ENCODE assay signal across 19 cellular contexts in the genomic region with DNA sequence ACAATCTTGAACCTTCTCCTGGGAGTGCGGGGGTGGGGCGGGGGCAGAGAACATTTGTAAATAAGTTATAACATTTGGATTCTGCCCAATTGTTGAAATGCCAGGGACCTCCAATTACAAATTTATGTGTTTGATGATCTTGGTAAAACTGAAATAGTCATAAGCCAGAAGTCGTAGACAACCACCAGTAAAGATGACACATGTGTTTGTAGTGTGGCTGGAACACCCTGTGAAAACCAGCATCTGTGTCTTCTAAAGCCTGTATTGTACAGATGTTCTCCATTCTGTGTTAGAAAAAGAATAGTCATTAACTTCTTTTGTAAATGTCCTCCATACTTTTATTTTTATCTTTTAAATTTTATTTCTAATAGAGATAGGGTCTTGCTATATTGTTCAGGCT.
A peak's percentile ranks its signal among the peaks of the same experiment; 100 is the strongest.
DNase-seq lines count a peak whose midpoint lies in the region; ATAC-seq, FAIRE-seq and TF ChIP-seq lines count a peak whose summit lies in the region.
"Had no signal": no experiment of that assay in that cellular context is flagged by ENCODE, and none has a peak within 500 bp of the region (broad histone marks: within the 10 kb centered on the region; RNA-seq: fewer than 3 reads in every experiment).

No MANE protein-coding gene starts in this region.

- no peak overlapping the region for H3K27ac ChIP-seq in dorsolateral prefrontal cortex

- FAIRE-seq in GM19239 (lab: Jason Lieb, UNC) (no peak), RCC 7860 (lab: Jason Lieb, UNC) (no peak)
- FAIRE-seq: GM12878 had no signal

- TF ChIP-seq CTCF in HFF-Myc (IDR thresholded peaks at IDR 0.05; ENCODE audit: low read depth, low read length, missing control alignments) = no peak
- no peak for TF ChIP-seq CTCF in chondrocyte (IDR thresholded peaks at IDR 0.05)
- TF ChIP-seq CTCF in mesothelial cell of epicardium (IDR thresholded peaks at IDR 0.05; ENCODE audit: unreplicated experiment) = no peak
- TF ChIP-seq CTCF in dorsolateral prefrontal cortex (IDR thresholded peaks at IDR 0.05 in 54 of 56, conservative IDR thresholded peaks at IDR 0.05 in 2 of 56; ENCODE audit: low read depth in 1 of 56, partially characterized antibody in 56 of 56) = no peak

- peaks cover 15% of the 10 kb centered on the region for H3K4me1 Mint-ChIP-seq in chondrocyte (ENCODE audit: low read depth)
- peaks cover 20% of the 10 kb centered on the region for H3K4me1 Mint-ChIP-seq in mesothelial cell of epicardium

- H3K27me3 Mint-ChIP-seq in chondrocyte (ENCODE audit: low read depth) (no peaks in the 10 kb centered on the region), mesothelial cell of epicardium (ENCODE audit: low read depth) (no peaks in the 10 kb centered on the region)
- H3K27me3 Mint-ChIP-seq: B cell had no signal

- no peak for ATAC-seq in HG03135 (IDR thresholded peaks at IDR 0.05; ENCODE audit: unreplicated experiment)
- ATAC-seq: GM12878, Panc1, Right ventricle myocardium inferior had no signal

- H3K4me3 Mint-ChIP-seq in chondrocyte (ENCODE audit: unreplicated experiment) (no peak overlapping the region), mesothelial cell of epicardium (no peak overlapping the region)
- H3K4me3 Mint-ChIP-seq: B cell had no signal

- no peaks in the 10 kb centered on the region for H3K27me3 ChIP-seq in dorsolateral prefrontal cortex

- DNase-seq in HFF-Myc (ENCODE audit: extremely low read depth, low read depth) (peak; percentile 40), chondrocyte (ENCODE audit: low spot score) (no peak), mesothelial cell of epicardium (ENCODE audit: low spot score in 2 of 2, unreplicated experiment in 2 of 2) (no peak), GM19239 (ENCODE audit: insufficient read length, low spot score) (no peak), RCC 7860 (ENCODE audit: low spot score) (no peak), dorsolateral prefrontal cortex (no peak)
- DNase-seq: ACHN, DMS 273 treated with DMSO at 0.1 percent for 48 hours, GF-D8, KG1, NCI-H1417 treated with DMSO at 0.1 percent for 48 hours, NCI-H187 treated with DMSO at 0.1 percent for 48 hours, NCI-H226, NCI-H524 treated with DMSO at 0.1 percent for 48 hours had no signal

- intact Hi-C loops in dorsolateral prefrontal cortex (cut with DNase I) = no loop called here

- H3K36me3 Mint-ChIP-seq in chondrocyte (ENCODE audit: low read depth) = peaks cover 10% of the 10 kb centered on the region
- H3K36me3 Mint-ChIP-seq in mesothelial cell of epicardium = peaks cover 21% of the 10 kb centered on the region

- H3K4me3 ChIP-seq in HFF-Myc (replicated peaks; ENCODE audit: low read depth, low read length) = no peak overlapping the region
- H3K4me3 ChIP-seq in dorsolateral prefrontal cortex = no peak overlapping the region
- H3K4me3 ChIP-seq: GM12878 had no signal

- peak overlapping the region; percentile 22 for H3K27ac Mint-ChIP-seq in chondrocyte (ENCODE audit: unreplicated experiment)
- peak overlapping the region; percentile 71 for H3K27ac Mint-ChIP-seq in mesothelial cell of epicardium
- H3K27ac Mint-ChIP-seq: B cell had no signal

- H3K9me3 Mint-ChIP-seq in chondrocyte (ENCODE audit: low read depth) (peaks cover 3% of the 10 kb centered on the region), mesothelial cell of epicardium (peaks cover 15% of the 10 kb centered on the region)
